Comparison of ENCODE assay signal across 2 cellular contexts in genomic region chr4:154164931-154165839, GRCh38.
A peak's percentile ranks its signal among the peaks of the same experiment; 100 is the strongest.
TF ChIP-seq lines count a peak whose summit lies in the region.

No MANE protein-coding gene starts in this region.

TF ChIP-seq in K562, 482 proteins besides CTCF, POLR2A, EP300 and RAD21 (continued from another document and continues in another):
- TF ChIP-seq BRF2 (IDR thresholded peaks at IDR 0.05; ENCODE audit: borderline replicate concordance, insufficient read depth, insufficient read length) = no peak
- TF ChIP-seq VEZF1 (CRISPR knock-in tag; IDR thresholded peaks at IDR 0.05) = peak; percentile 66
- TF ChIP-seq TSHZ1 (CRISPR knock-in tag; IDR thresholded peaks at IDR 0.05) = no peak
- TF ChIP-seq POLR2AphosphoS5 (IDR thresholded peaks at IDR 0.05; ENCODE audit: control insufficient read depth, insufficient read depth, low read depth, low read length) = no peak
- no peak for TF ChIP-seq DDX20 (tag; IDR thresholded peaks at IDR 0.05; ENCODE audit: low read depth)
- TF ChIP-seq CHD4 (IDR thresholded peaks at IDR 0.05; ENCODE audit: insufficient read depth, insufficient replicate concordance, low read depth, low read length, poor library complexity, severe bottlenecking) = no peak
- no peak for TF ChIP-seq NONO (IDR thresholded peaks at IDR 0.05; ENCODE audit: low read depth in 2 of 2, low read length in 1 of 2)
- TF ChIP-seq MAFG (tag; conservative IDR thresholded peaks at IDR 0.05) = peak; percentile 57
- no peak for TF ChIP-seq ATF1 (CRISPR knock-in tag; IDR thresholded peaks at IDR 0.05)
- TF ChIP-seq ATF1 (tag; IDR thresholded peaks at IDR 0.05) = no peak
- TF ChIP-seq ZNF592 (IDR thresholded peaks at IDR 0.05) = no peak
- TF ChIP-seq COPS2 (conservative IDR thresholded peaks at IDR 0.05) = no peak
- TF ChIP-seq ZNF316 (IDR thresholded peaks at IDR 0.05) = peak; percentile 35; the same call in 1 of the 2 replicates
- TF ChIP-seq RNF2 (IDR thresholded peaks at IDR 0.05) = no peak
- TF ChIP-seq CBFA2T2 (conservative IDR thresholded peaks at IDR 0.05) = no peak
- TF ChIP-seq ZFP1 (CRISPR knock-in tag; IDR thresholded peaks at IDR 0.05) = no peak
- TF ChIP-seq ZNF212 (CRISPR knock-in tag; IDR thresholded peaks at IDR 0.05) = no peak

TF ChIP-seq in SK-N-SH, 30 proteins besides CTCF, POLR2A, EP300 and RAD21:
- TF ChIP-seq REST (IDR thresholded peaks at IDR 0.05; ENCODE audit: low read depth, low read length) (no peak), SIN3A (IDR thresholded peaks at IDR 0.05; ENCODE audit: borderline replicate concordance, low read depth, low read length) (no peak), RFX5 (IDR thresholded peaks at IDR 0.05; ENCODE audit: low read length) (no peak), TAF1 (IDR thresholded peaks at IDR 0.05; ENCODE audit: borderline replicate concordance, low read depth, low read length) (no peak), POLR2AphosphoS5 (IDR thresholded peaks at IDR 0.05; ENCODE audit: low read depth, low read length) (no peak), FOSL2 (IDR thresholded peaks at IDR 0.05; ENCODE audit: borderline replicate concordance, low read depth) (no peak), GATA2 (CRISPR knock-in tag; IDR thresholded peaks at IDR 0.05) (no peak), IRF3 (IDR thresholded peaks at IDR 0.05; ENCODE audit: low read depth, low read length) (no peak), YY1 (IDR thresholded peaks at IDR 0.05; ENCODE audit: low read depth) (no peak), CHD2 (IDR thresholded peaks at IDR 0.05; ENCODE audit: low read length, partially characterized antibody) (no peak), ELF1 (IDR thresholded peaks at IDR 0.05) (no peak), NRF1 (IDR thresholded peaks at IDR 0.05; ENCODE audit: low read depth, low read length) (no peak), ZBTB33 (IDR thresholded peaks at IDR 0.05; ENCODE audit: borderline replicate concordance, low read depth) (no peak), USF2 (IDR thresholded peaks at IDR 0.05; ENCODE audit: borderline replicate concordance, low read depth, low read length) (no peak), MEF2A (IDR thresholded peaks at IDR 0.05; ENCODE audit: borderline replicate concordance, low read depth) (no peak), USF1 (IDR thresholded peaks at IDR 0.05; ENCODE audit: borderline replicate concordance, low read depth) (no peak), NFIC (IDR thresholded peaks at IDR 0.05; ENCODE audit: borderline replicate concordance) (no peak), PBX3 (IDR thresholded peaks at IDR 0.05) (no peak)
